In the genomic region with DNA sequence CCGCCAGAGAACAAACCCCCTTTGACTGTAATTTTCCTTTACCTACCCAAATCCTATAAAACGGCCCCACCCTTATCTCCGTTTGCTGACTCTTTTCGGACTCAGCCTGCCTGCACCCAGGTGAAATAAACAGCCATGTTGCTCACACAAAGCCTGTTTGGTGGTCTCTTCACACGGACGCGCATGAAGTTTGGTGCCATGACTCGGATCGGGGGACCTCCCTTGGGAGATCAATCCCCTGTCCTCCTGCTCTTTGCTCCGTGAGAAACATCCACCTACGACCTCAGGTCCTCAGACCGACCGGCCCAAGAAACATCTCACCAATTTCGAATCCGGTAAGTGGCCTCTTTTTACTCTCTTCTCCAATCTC, we compare ENCODE assay signal across 14 cellular contexts. TPM values are rescaled to one million over a fixed set of nuclear protein-coding genes. Genes with fewer than 3 reads are reported as not detected.
A peak's percentile ranks its signal among the peaks of the same experiment; 100 is the strongest.
DNase-seq lines count a peak whose midpoint lies in the region; ATAC-seq and TF ChIP-seq lines count a peak whose summit lies in the region.
"Not testable (repeated sequence)": the region's sequence is repeated elsewhere in the genome, so short reads cannot be mapped to it uniquely, and the experiment has no call there.
"Had no signal": no experiment of that assay in that cellular context is flagged by ENCODE, and none has a peak within 500 bp of the region (broad histone marks: within the 10 kb centered on the region; RNA-seq: fewer than 3 reads in every experiment).

No MANE protein-coding gene starts in this region.

- not testable (repeated sequence) for DNase-seq in GM23338 (ENCODE audit: low spot score); WTC11 (ENCODE audit: low spot score); endothelial cell (ENCODE audit: low spot score); osteocyte (ENCODE audit: extremely low spot score, unreplicated experiment)

- H3K4me2 ChIP-seq in GM23338 = peak overlapping the region; percentile 73

- H3K4me3 ChIP-seq in GM23338 (peak overlapping the region; percentile 91), HUES48 (ENCODE audit: low read depth, low read length) (peak overlapping the region; percentile 72), iPS-11a (ENCODE audit: low read depth, low read length) (peak overlapping the region; percentile 53), iPS-20b (ENCODE audit: low read length) (peak overlapping the region; percentile 72)

- H3K4me3 Mint-ChIP-seq in GM23338 (peak overlapping the region; percentile 100), WTC11 (peak overlapping the region; percentile 97), endothelial cell (ENCODE audit: unreplicated experiment) (peak overlapping the region; percentile 71), osteocyte (ENCODE audit: unreplicated experiment) (peak overlapping the region; percentile 30)

- H3K4me1 ChIP-seq in GM23338 (ENCODE audit: insufficient read depth) = peaks cover 37% of the 10 kb centered on the region
- H3K4me1 ChIP-seq in HUES48 (ENCODE audit: control insufficient read depth, insufficient read depth, low read length) = peaks cover 18% of the 10 kb centered on the region
- peaks cover 25% of the 10 kb centered on the region for H3K4me1 ChIP-seq in iPS-20b (ENCODE audit: insufficient read depth, low read length)

- not testable (repeated sequence) for H2AFZ ChIP-seq in GM23338

- H3K9ac ChIP-seq in HUES48 (ENCODE audit: low read depth, low read length) = peak overlapping the region; percentile 93
- peak overlapping the region; percentile 84 for H3K9ac ChIP-seq in iPS-20b (ENCODE audit: low read depth, low read length)

- peaks cover 14% of the 10 kb centered on the region; the same call in 2 of the 3 replicates for H3K9me3 Mint-ChIP-seq in GM23338
- not testable (repeated sequence) for H3K9me3 Mint-ChIP-seq in WTC11; endothelial cell (ENCODE audit: unreplicated experiment); osteocyte (ENCODE audit: unreplicated experiment)

- H3K27ac Mint-ChIP-seq in GM23338 (peak overlapping the region; percentile 100), WTC11 (peak overlapping the region; percentile 99), endothelial cell (ENCODE audit: unreplicated experiment) (peak overlapping the region; percentile 52)
- not testable (repeated sequence) for H3K27ac Mint-ChIP-seq in osteocyte (ENCODE audit: unreplicated experiment)

- H3K27me3 Mint-ChIP-seq in GM23338 (ENCODE audit: insufficient read depth, low read depth, poor library complexity) (peaks cover 47% of the 10 kb centered on the region), endothelial cell (ENCODE audit: unreplicated experiment) (peaks cover 13% of the 10 kb centered on the region), osteocyte (ENCODE audit: unreplicated experiment) (peaks cover 50% of the 10 kb centered on the region)
- H3K27me3 Mint-ChIP-seq in WTC11 (ENCODE audit: low read depth) = not testable (repeated sequence)

- not testable (repeated sequence) for H3K9me3 ChIP-seq in HUES48 (ENCODE audit: control insufficient read depth, insufficient read depth, low read length); iPS-20b (ENCODE audit: insufficient read depth, low read depth, low read length)

- peak overlapping the region; percentile 100 for H3K27ac ChIP-seq in GM23338 (ENCODE audit: low read depth)
- H3K27ac ChIP-seq in HUES48 (ENCODE audit: low read depth, low read length) = peak overlapping the region; percentile 100
- H3K27ac ChIP-seq in iPS-20b (ENCODE audit: low read length) = not testable (repeated sequence)

- peaks cover 83% of the 10 kb centered on the region for H3K36me3 Mint-ChIP-seq in GM23338 (ENCODE audit: low read depth)
- peaks cover 59% of the 10 kb centered on the region for H3K36me3 Mint-ChIP-seq in WTC11
- H3K36me3 Mint-ChIP-seq in endothelial cell (ENCODE audit: low read depth, unreplicated experiment); osteocyte (ENCODE audit: unreplicated experiment): not testable (repeated sequence)

- CTCF ChIA-PET in WTC11 (lab: Charles Lee) = interaction anchor here (1.0 kb wide), 2 partner anchors 13 to 116 kb away, joined by 3 to 4 read pairs; no protein-coding TSS in a partner anchor

- POLR2A ChIA-PET in WTC11 (lab: Charles Lee) = interaction anchor here (1.0 to 1.4 kb wide), 3 partner anchors 21 to 75 kb away, joined by 3 to 7 read pairs (median 4); no protein-coding TSS in a partner anchor

- not testable (repeated sequence) for H4K20me1 ChIP-seq in GM23338 (replicated peaks; ENCODE audit: insufficient read depth)

- H3K27me3 ChIP-seq in GM23338 (ENCODE audit: insufficient read depth); HUES48 (ENCODE audit: control insufficient read depth, insufficient read depth, low read length); iPS-20b (ENCODE audit: insufficient read depth, low read length): not testable (repeated sequence)

- peaks cover 82% of the 10 kb centered on the region for H3K79me2 ChIP-seq in GM23338 (replicated peaks; ENCODE audit: insufficient read depth)

- H3F3A ChIP-seq in GM23338 (replicated peaks; ENCODE audit: low read depth) = peaks cover 26% of the 10 kb centered on the region

- H3K4me1 Mint-ChIP-seq in GM23338 (peaks cover 50% of the 10 kb centered on the region), WTC11 (peaks cover 51% of the 10 kb centered on the region), endothelial cell (ENCODE audit: unreplicated experiment) (peaks cover 25% of the 10 kb centered on the region)
- not testable (repeated sequence) for H3K4me1 Mint-ChIP-seq in osteocyte (ENCODE audit: unreplicated experiment)

- ATAC-seq in GM23338, WTC11: not testable (repeated sequence)

- H3K9me2 ChIP-seq in GM23338 (ENCODE audit: insufficient read depth) = not testable (repeated sequence)

- not testable (repeated sequence) for TF ChIP-seq CTCF in GM23338 (conservative IDR thresholded peaks at IDR 0.05; ENCODE audit: low read depth in 2 of 2); WTC11 (IDR thresholded peaks at IDR 0.05); endothelial cell (IDR thresholded peaks at IDR 0.05; ENCODE audit: unreplicated experiment); osteocyte (IDR thresholded peaks at IDR 0.05)

- peaks cover 33% of the 10 kb centered on the region for H3K36me3 ChIP-seq in GM23338 (ENCODE audit: insufficient read depth)
- peaks cover 15% of the 10 kb centered on the region for H3K36me3 ChIP-seq in HUES48 (ENCODE audit: control insufficient read depth, insufficient read depth, low read length)
- peaks cover 20% of the 10 kb centered on the region for H3K36me3 ChIP-seq in iPS-20b (ENCODE audit: insufficient read depth, low read depth, low read length)

TF ChIP-seq in WTC11, 78 proteins besides CTCF, POLR2A, EP300 and RAD21:
- TF ChIP-seq, protein P1, sequence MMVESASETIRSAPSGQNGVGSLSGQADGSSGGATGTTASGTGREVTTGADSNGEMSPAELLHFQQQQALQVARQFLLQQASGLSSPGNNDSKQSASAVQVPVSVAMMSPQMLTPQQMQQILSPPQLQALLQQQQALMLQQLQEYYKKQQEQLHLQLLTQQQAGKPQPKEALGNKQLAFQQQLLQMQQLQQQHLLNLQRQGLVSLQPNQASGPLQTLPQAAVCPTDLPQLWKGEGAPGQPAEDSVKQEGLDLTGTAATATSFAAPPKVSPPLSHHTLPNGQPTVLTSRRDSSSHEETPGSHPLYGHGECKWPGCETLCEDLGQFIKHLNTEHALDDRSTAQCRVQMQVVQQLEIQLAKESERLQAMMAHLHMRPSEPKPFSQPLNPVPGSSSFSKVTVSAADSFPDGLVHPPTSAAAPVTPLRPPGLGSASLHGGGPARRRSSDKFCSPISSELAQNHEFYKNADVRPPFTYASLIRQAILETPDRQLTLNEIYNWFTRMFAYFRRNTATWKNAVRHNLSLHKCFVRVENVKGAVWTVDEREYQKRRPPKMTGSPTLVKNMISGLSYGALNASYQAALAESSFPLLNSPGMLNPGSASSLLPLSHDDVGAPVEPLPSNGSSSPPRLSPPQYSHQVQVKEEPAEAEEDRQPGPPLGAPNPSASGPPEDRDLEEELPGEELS (CRISPR knock-in tag; IDR thresholded peaks at IDR 0.05) = 0 out of 2 replicates have a peak, but pooled peaks have one; percentile 28
- TF ChIP-seq SP1 (CRISPR knock-in tag; conservative IDR thresholded peaks at IDR 0.05) = 0 out of 2 replicates have a peak, but pooled peaks have one; percentile 20

RNA-seq across cellular contexts. Expression of gene FAM124A, which starts 52.1 kb away (rescaled TPM):
- 84.1 and 109 TPM in 2 replicates for total RNA-seq in GM23338 (2014; rRNA removed; shearing (Covaris generic))
- 35.9 and 37.7 TPM in 2 replicates for polyA plus RNA-seq in GM23338 (2016; fragmentation: Nextera tagmentation; extraction: Ambion mirVana)
- total RNA-seq in WTC11 (2021) (41.2 to 45.8 TPM (median 41.6 TPM) in 3 replicates), endothelial cell (ENCODE audit: unreplicated experiment) (4.9 TPM), osteocyte (1.8 TPM in 2 replicates)
- total RNA-seq: CD4-positive, alpha-beta memory T cell; HFFc6 had no signal
- polyA plus RNA-seq: CD4-positive, alpha-beta memory T cell had no signal

RNA-seq across cellular contexts. Expression of gene C13orf42, which starts 59.0 kb away (rescaled TPM):
- total RNA-seq in GM23338 (2014; rRNA removed; shearing (Covaris generic)) = 9.4 and 24.5 TPM in 2 replicates
- 94.4 and 96.5 TPM in 2 replicates for polyA plus RNA-seq in GM23338 (2016; fragmentation: Nextera tagmentation; extraction: Ambion mirVana)
- total RNA-seq in WTC11 (2021) (6.3 to 8.2 TPM (median 7.0 TPM) in 3 replicates), endothelial cell (ENCODE audit: unreplicated experiment) (0.21 TPM), osteocyte (not detected in 2 replicates)
- total RNA-seq: A673; CD4-positive, alpha-beta memory T cell; Daoy; HFFc6; HT1080 had no signal
- polyA plus RNA-seq: AG04450; CD14-positive monocyte; CD4-positive, alpha-beta memory T cell had no signal

Comparison
In these comparisons a context has a peak if more than half of its experiments do, and no peak if none do; other contexts are left out.
1. H3K4me3 Mint-ChIP-seq: peak in every context shown above with its lines; median percentile 100 in GM23338; 97 in WTC11; 71 in endothelial cell; 30 in osteocyte.